ENCODE assay signal across 8 cellular contexts in the genomic region with DNA sequence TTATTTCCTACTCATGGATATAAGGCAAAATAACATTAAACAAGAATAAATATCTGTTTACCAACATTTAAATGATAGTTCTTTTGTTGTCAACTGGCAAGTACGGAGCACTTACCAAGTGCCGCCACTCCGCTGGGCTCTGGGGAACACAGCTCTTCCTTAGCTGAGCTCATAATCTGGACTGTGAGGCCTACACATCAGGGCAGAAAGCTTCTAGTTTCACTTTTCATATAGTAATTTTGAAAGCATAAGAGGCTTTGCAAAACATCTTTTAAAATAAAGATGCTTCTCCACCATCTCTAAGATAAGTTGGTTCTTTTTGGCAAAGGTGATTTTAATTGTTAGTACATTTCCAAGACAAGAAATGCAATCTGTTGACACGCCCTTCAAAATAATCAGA.
A peak's percentile ranks its signal among the peaks of the same experiment; 100 is the strongest.
DNase-seq lines count a peak whose midpoint lies in the region; ATAC-seq and TF ChIP-seq lines count a peak whose summit lies in the region.

No MANE protein-coding gene starts in this region.

- no peaks in the 10 kb centered on the region for H3K9me3 Mint-ChIP-seq in natural killer cell treated with Interleukin-12 subunit alpha and Interleukin-12 subunit beta and Interleukin-15 and Interleukin-18, amount 100 ng/mL, for 72 hours

- H3K27ac Mint-ChIP-seq in natural killer cell treated with Interleukin-12 subunit alpha and Interleukin-12 subunit beta and Interleukin-15 and Interleukin-18, amount 100 ng/mL, for 72 hours, result peak overlapping the region; percentile 98 to 99

- no peak for TF ChIP-seq CTCF in vagina (IDR thresholded peaks at IDR 0.05)

- no peak for TF ChIP-seq POLR2A in vagina (IDR thresholded peaks at IDR 0.05)

- H3K36me3 ChIP-seq in vagina, result no peaks in the 10 kb centered on the region

- DNase-seq in NCI-H82 (lab: John Stamatoyannopoulos, UW) (peak; percentile 60), NCI-H82 treated with DMSO at 0.1 percent for 48 hours (lab: John Stamatoyannopoulos, UW; ENCODE audit: unreplicated experiment) (no peak), vagina (ENCODE audit: extremely low spot score in 2 of 2) (no peak), NCI-H1105 treated with DMSO at 0.1 percent for 48 hours (lab: John Stamatoyannopoulos, UW) (no peak)
- DNase-seq in activated CD4-positive, CD25-positive, alpha-beta regulatory T cell treated with anti-CD3 and anti-CD28 coated beads, Interleukin-2, amount 50 U/mL, for 16 hours (ENCODE audit: low read depth, low spot score), result peak; percentile 8
- peak; percentile 10 for DNase-seq in effector CD4-positive, alpha-beta T cell
- peak; percentile 72 for DNase-seq in natural killer cell treated with Interleukin-12 subunit alpha and Interleukin-12 subunit beta and Interleukin-15 and Interleukin-18, amount 100 ng/mL, for 72 hours (ENCODE audit: low spot score)

- H3K27me3 Mint-ChIP-seq in natural killer cell treated with Interleukin-12 subunit alpha and Interleukin-12 subunit beta and Interleukin-15 and Interleukin-18, amount 100 ng/mL, for 72 hours, result no peaks in the 10 kb centered on the region

- peak overlapping the region; percentile 18 to 20 for H3K4me3 ChIP-seq in vagina

- peaks cover 35% of the 10 kb centered on the region in 2 donors for H3K4me1 Mint-ChIP-seq in natural killer cell treated with Interleukin-12 subunit alpha and Interleukin-12 subunit beta and Interleukin-15 and Interleukin-18, amount 100 ng/mL, for 72 hours (ENCODE audit: low read depth in 2 of 2)

- peaks cover 26% of the 10 kb centered on the region for H3K4me1 ChIP-seq in vagina

- intact Hi-C loops in vagina (cut with DNase I), result no loop called here

- no peaks in the 10 kb centered on the region for H3K9me3 ChIP-seq in vagina

- H3K36me3 Mint-ChIP-seq in natural killer cell treated with Interleukin-12 subunit alpha and Interleukin-12 subunit beta and Interleukin-15 and Interleukin-18, amount 100 ng/mL, for 72 hours, result no peaks in the 10 kb centered on the region

- no peaks in the 10 kb centered on the region for H3K27me3 ChIP-seq in vagina

- H3K27ac ChIP-seq in vagina, result peak overlapping the region; percentile 89

- peak; percentile 49 for ATAC-seq in HG03066 (IDR thresholded peaks at IDR 0.05; ENCODE audit: low read depth, unreplicated experiment)
- peak; percentile 90 to 91 for ATAC-seq in natural killer cell treated with Interleukin-12 subunit alpha and Interleukin-12 subunit beta and Interleukin-15 and Interleukin-18, amount 100 ng/mL, for 72 hours

- peak overlapping the region; percentile 85 for H3K4me3 Mint-ChIP-seq in natural killer cell treated with Interleukin-12 subunit alpha and Interleukin-12 subunit beta and Interleukin-15 and Interleukin-18, amount 100 ng/mL, for 72 hours

Comparison
In these comparisons a context has a peak if more than half of its experiments do, and no peak if none do; other contexts are left out.
1. DNase-seq: peak in NCI-H82 (single experiment), activated CD4-positive, CD25-positive, alpha-beta regulatory T cell treated with anti-CD3 and anti-CD28 coated beads, Interleukin-2, amount 50 U/mL, for 16 hours (single experiment), effector CD4-positive, alpha-beta T cell (single experiment) and natural killer cell treated with Interleukin-12 subunit alpha and Interleukin-12 subunit beta and Interleukin-15 and Interleukin-18, amount 100 ng/mL, for 72 hours (single experiment); none in NCI-H82 treated with DMSO at 0.1 percent for 48 hours (single experiment), vagina (0 of 2) and NCI-H1105 treated with DMSO at 0.1 percent for 48 hours (single experiment).